1 cellular context compared by ENCODE assay signal in genomic region chr4:17817027-17817426, GRCh38.
TF ChIP-seq lines count a peak whose summit lies in the region.

No MANE protein-coding gene starts in this region.

TF ChIP-seq in GM23338, 12 proteins besides CTCF, POLR2A, EP300 and RAD21 (continued from another document):
- TF ChIP-seq, protein P1, sequence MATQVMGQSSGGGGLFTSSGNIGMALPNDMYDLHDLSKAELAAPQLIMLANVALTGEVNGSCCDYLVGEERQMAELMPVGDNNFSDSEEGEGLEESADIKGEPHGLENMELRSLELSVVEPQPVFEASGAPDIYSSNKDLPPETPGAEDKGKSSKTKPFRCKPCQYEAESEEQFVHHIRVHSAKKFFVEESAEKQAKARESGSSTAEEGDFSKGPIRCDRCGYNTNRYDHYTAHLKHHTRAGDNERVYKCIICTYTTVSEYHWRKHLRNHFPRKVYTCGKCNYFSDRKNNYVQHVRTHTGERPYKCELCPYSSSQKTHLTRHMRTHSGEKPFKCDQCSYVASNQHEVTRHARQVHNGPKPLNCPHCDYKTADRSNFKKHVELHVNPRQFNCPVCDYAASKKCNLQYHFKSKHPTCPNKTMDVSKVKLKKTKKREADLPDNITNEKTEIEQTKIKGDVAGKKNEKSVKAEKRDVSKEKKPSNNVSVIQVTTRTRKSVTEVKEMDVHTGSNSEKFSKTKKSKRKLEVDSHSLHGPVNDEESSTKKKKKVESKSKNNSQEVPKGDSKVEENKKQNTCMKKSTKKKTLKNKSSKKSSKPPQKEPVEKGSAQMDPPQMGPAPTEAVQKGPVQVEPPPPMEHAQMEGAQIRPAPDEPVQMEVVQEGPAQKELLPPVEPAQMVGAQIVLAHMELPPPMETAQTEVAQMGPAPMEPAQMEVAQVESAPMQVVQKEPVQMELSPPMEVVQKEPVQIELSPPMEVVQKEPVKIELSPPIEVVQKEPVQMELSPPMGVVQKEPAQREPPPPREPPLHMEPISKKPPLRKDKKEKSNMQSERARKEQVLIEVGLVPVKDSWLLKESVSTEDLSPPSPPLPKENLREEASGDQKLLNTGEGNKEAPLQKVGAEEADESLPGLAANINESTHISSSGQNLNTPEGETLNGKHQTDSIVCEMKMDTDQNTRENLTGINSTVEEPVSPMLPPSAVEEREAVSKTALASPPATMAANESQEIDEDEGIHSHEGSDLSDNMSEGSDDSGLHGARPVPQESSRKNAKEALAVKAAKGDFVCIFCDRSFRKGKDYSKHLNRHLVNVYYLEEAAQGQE (IDR thresholded peaks at IDR 0.05; ENCODE audit: unreplicated experiment): no peak
- TF ChIP-seq NANOG (IDR thresholded peaks at IDR 0.05; ENCODE audit: borderline replicate concordance): no peak
- TF ChIP-seq POLR2AphosphoS5 (IDR thresholded peaks at IDR 0.05; ENCODE audit: low read depth): no peak
